12 cellular contexts compared by ENCODE assay signal in genomic region chr1:227447531-227447990, GRCh38.
DNase-seq lines count a peak whose midpoint lies in the region; ATAC-seq, FAIRE-seq and TF ChIP-seq lines count a peak whose summit lies in the region.
"Had no signal": no experiment of that assay in that cellular context is flagged by ENCODE, and none has a peak within 500 bp of the region (broad histone marks: within the 10 kb centered on the region; RNA-seq: fewer than 3 reads in every experiment).

No MANE protein-coding gene starts in this region.

- WGBS in right lobe of liver (ENCODE audit: insufficient coverage, low coverage, low lambda C conversion rate, missing lambda C conversion rate): 82% methylated on average over 17 of the region's 25 CpGs

- intact Hi-C loops in MCF 10A (cut with micrococcal nuclease) (no loop called here), dorsolateral prefrontal cortex (cut with DNase I) (loop anchor here in 1 of 2 donors (10.0 kb wide), 1 partner anchor 613 kb away; no protein-coding TSS in a partner anchor), right lobe of liver (cut with DNase I) (loop anchor here in 1 of 2 donors (10.0 kb wide), 1 partner anchor 213 kb away; no protein-coding TSS in a partner anchor)

- no peak overlapping the region for H3K27ac Mint-ChIP-seq in MCF 10A (ENCODE audit: low read depth, unreplicated experiment)
- no peak overlapping the region for H3K27ac Mint-ChIP-seq in activated naive CD4-positive, alpha-beta T cell treated with anti-CD3 and anti-CD28 coated beads, Interleukin-2, amount 50 U/mL, for 72 hours

- no peaks in the 10 kb centered on the region for H3K4me1 ChIP-seq in right lobe of liver
- H3K4me1 ChIP-seq: vagina had no signal

- CTCF ChIA-PET in MCF 10A (lab: Yijun Ruan, JAX): interaction anchor here (0.6 to 2.6 kb wide), 9 partner anchors 9 to 642 kb away, joined by 3 to 8 read pairs (median 3); no protein-coding TSS in a partner anchor

- no peak for FAIRE-seq in urothelium cell line (lab: Jason Lieb, UNC)

- H3K4me3 Mint-ChIP-seq in MCF 10A (ENCODE audit: unreplicated experiment): no peak overlapping the region

- in situ Hi-C loops in T47D (cut with HindIII; ENCODE audit: low pct_unique_long_range_greater_than_20kb, low sequenced_read_pairs): no loop called here

- no TSS peak for BruUV-seq in MCF 10A (replicated peaks; lab: Mats Ljungman, UMichigan)

- H3K27me3 ChIP-seq in dorsolateral prefrontal cortex (peaks cover 0 to 1% (median 0%) of the 10 kb centered on the region in 45 donors), right lobe of liver (no peaks in the 10 kb centered on the region)
- H3K27me3 ChIP-seq: BLaER1, vagina had no signal

- peak overlapping the region in 2 of 59 donors; percentile 8 to 37 for H3K27ac ChIP-seq in dorsolateral prefrontal cortex
- H3K27ac ChIP-seq in right lobe of liver: no peak overlapping the region
- H3K27ac ChIP-seq: BLaER1, vagina had no signal

- no peaks in the 10 kb centered on the region for H3K36me3 ChIP-seq in right lobe of liver
- H3K36me3 ChIP-seq: BLaER1, vagina had no signal

- H3K4me1 Mint-ChIP-seq in MCF 10A (ENCODE audit: insufficient read depth, unreplicated experiment): peaks cover 6% of the 10 kb centered on the region

- H3K27me3 Mint-ChIP-seq in MCF 10A (ENCODE audit: insufficient read depth, unreplicated experiment): no peaks in the 10 kb centered on the region

- no peaks in the 10 kb centered on the region for H3K36me3 Mint-ChIP-seq in MCF 10A (ENCODE audit: insufficient read depth, unreplicated experiment)
- no peaks in the 10 kb centered on the region for H3K36me3 Mint-ChIP-seq in activated naive CD4-positive, alpha-beta T cell treated with anti-CD3 and anti-CD28 coated beads, Interleukin-2, amount 50 U/mL, for 72 hours

- POLR2A ChIA-PET in MCF 10A (lab: Yijun Ruan, JAX): no interaction called here

- H3K9me3 ChIP-seq in right lobe of liver: no peaks in the 10 kb centered on the region
- H3K9me3 ChIP-seq: vagina had no signal

- DNase-seq in T47D (ENCODE audit: low read depth in 1 of 2, low spot score in 1 of 2): peak; percentile 43 to 64
- DNase-seq in MCF 10A (ENCODE audit: unreplicated experiment): no peak
- no peak for DNase-seq in dorsolateral prefrontal cortex
- DNase-seq in right lobe of liver: peak in 1 of 3 donors; percentile 46
- peak; percentile 87 for DNase-seq in urothelium cell line (ENCODE audit: low spot score)
- DNase-seq in activated naive CD4-positive, alpha-beta T cell treated with anti-CD3 and anti-CD28 coated beads, Interleukin-2, amount 50 U/mL, for 72 hours (ENCODE audit: low spot score in 2 of 2): no peak
- DNase-seq in T-helper 9 cell: no peak
- DNase-seq in DMS79 (lab: John Stamatoyannopoulos, UW): no peak
- DNase-seq: activated naive CD4-positive, alpha-beta T cell; NCI-H2107 had no signal

- no peak for TF ChIP-seq CTCF in MCF 10A (IDR thresholded peaks at IDR 0.05; ENCODE audit: unreplicated experiment)
- peak in 51 of 56 donors; percentile 10 to 63 (median 47) for TF ChIP-seq CTCF in dorsolateral prefrontal cortex (IDR thresholded peaks at IDR 0.05 in 54 of 56, conservative IDR thresholded peaks at IDR 0.05 in 2 of 56; ENCODE audit: low read depth in 1 of 56, partially characterized antibody in 56 of 56)
- TF ChIP-seq CTCF in right lobe of liver (IDR thresholded peaks at IDR 0.05): peak in 2 of 4 donors; percentile 34 to 47

- TF ChIP-seq POLR2A in right lobe of liver (IDR thresholded peaks at IDR 0.05): no peak

- H3K9me3 Mint-ChIP-seq in MCF 10A (ENCODE audit: unreplicated experiment): peaks cover 7% of the 10 kb centered on the region
- no peaks in the 10 kb centered on the region for H3K9me3 Mint-ChIP-seq in activated naive CD4-positive, alpha-beta T cell treated with anti-CD3 and anti-CD28 coated beads, Interleukin-2, amount 50 U/mL, for 72 hours

- H3K4me3 ChIP-seq in dorsolateral prefrontal cortex: peak overlapping the region in 5 of 59 donors; percentile 4 to 20 (median 15)
- no peak overlapping the region for H3K4me3 ChIP-seq in right lobe of liver
- H3K4me3 ChIP-seq: BLaER1, vagina had no signal

- peak in 3 of 4 donors; percentile 63 to 80 (median 76) for ATAC-seq in right lobe of liver
- ATAC-seq in activated naive CD4-positive, alpha-beta T cell treated with anti-CD3 and anti-CD28 coated beads, Interleukin-2, amount 50 U/mL, for 72 hours: no peak

Comparison
In these comparisons a context has a peak if more than half of its experiments do, and no peak if none do; other contexts are left out.
1. DNase-seq: peak in T47D (2 of 2) and urothelium cell line (single experiment); none in MCF 10A (single experiment), dorsolateral prefrontal cortex (0 of 10), activated naive CD4-positive, alpha-beta T cell treated with anti-CD3 and anti-CD28 coated beads, Interleukin-2, amount 50 U/mL, for 72 hours (0 of 2), T-helper 9 cell (single experiment) and DMS79 (single experiment).
2. ATAC-seq: peak in right lobe of liver (3 of 4); none in activated naive CD4-positive, alpha-beta T cell treated with anti-CD3 and anti-CD28 coated beads, Interleukin-2, amount 50 U/mL, for 72 hours (0 of 2).